In the genomic region with DNA sequence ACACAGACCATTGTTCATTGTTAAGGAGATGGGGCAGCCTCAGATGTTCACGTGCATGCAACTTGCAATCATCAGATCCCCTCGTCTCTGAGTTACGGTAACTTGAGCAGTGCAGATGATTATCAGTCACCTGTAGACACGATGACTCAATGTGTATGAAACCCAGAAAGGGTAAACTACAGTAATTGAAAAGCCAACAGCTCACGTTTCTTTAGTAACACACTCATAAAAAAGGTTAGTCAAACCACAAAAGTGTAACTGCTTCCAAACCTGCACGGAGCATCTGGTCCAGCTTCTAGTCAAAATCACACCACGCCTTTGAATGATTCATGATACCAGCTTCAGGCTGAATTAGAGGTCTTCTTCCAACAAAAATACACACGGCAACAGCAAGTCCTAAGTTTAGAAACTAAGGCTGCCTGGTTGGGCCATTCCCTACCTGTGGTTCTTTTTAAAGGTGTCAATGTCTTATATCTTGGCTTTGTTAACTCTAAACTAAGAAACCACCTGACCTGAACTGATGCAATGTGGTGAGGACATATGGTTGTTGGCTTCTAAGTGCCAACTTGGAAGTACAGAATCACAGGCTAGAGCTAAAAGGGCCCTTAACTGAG, we compare ENCODE assay signal across 8 cellular contexts. TPM values are rescaled to one million over a fixed set of nuclear protein-coding genes. Genes with fewer than 3 reads are reported as not detected.
DNase-seq lines count a peak whose midpoint lies in the region; ATAC-seq and TF ChIP-seq lines count a peak whose summit lies in the region.

No MANE protein-coding gene starts in this region.

- H3K4me1 ChIP-seq in DND-41 (ENCODE audit: insufficient read depth, low read length) (peaks cover 37% of the 10 kb centered on the region), MM.1S (ENCODE audit: low read length) (peaks cover 81% of the 10 kb centered on the region)

- peak; percentile 32 for DNase-seq in DND-41
- peak; percentile 76 for DNase-seq in MM.1S
- DNase-seq in activated CD4-positive, alpha-beta T cell treated with anti-CD3 and anti-CD28 coated beads, Interleukin-2, amount 50 U/mL, for 4 hours: peak; percentile 50 to 59
- no peak for DNase-seq in left colon
- DNase-seq in CD14-positive monocyte (ENCODE audit: low spot score): no peak
- no peak for DNase-seq in Ammon's horn (ENCODE audit: low spot score)
- no peak for DNase-seq in caudate nucleus (lab: John Stamatoyannopoulos, UW)

- no peaks in the 10 kb centered on the region for H3K9me2 ChIP-seq in MM.1S (replicated peaks; ENCODE audit: insufficient read depth, low read length)

- H3K4me3 ChIP-seq in DND-41 (ENCODE audit: low read depth in 1 of 2, low read length in 2 of 2) (no peak overlapping the region), MM.1S (ENCODE audit: low read length) (no peak overlapping the region)

- H3K79me2 ChIP-seq in DND-41 (ENCODE audit: insufficient read depth, low read length) (no peaks in the 10 kb centered on the region), MM.1S (ENCODE audit: low read length) (peaks cover 100% of the 10 kb centered on the region)

- H3K4me2 ChIP-seq in DND-41 (ENCODE audit: insufficient read depth, low read length) (no peak overlapping the region), MM.1S (ENCODE audit: low read depth, low read length) (peak overlapping the region; percentile 49)

- ATAC-seq in DND-41 (ENCODE audit: insufficient read depth, low read depth): peak; percentile 74
- ATAC-seq in GM21825 (IDR thresholded peaks at IDR 0.05; ENCODE audit: unreplicated experiment): peak; percentile 53
- ATAC-seq in left colon: peak; percentile 34

- H3K27me3 ChIP-seq in DND-41 (ENCODE audit: insufficient read depth, low read length, poor library complexity): no peaks in the 10 kb centered on the region
- H3K27me3 ChIP-seq in MM.1S (replicated peaks; ENCODE audit: insufficient read depth, low read length): no peaks in the 10 kb centered on the region

- no peak overlapping the region for H2AFZ ChIP-seq in DND-41 (ENCODE audit: low read depth, low read length)
- no peak overlapping the region for H2AFZ ChIP-seq in MM.1S (ENCODE audit: low read length)

- H3F3A ChIP-seq in MM.1S (ENCODE audit: insufficient read depth, low read length): peaks cover 57% of the 10 kb centered on the region

- TF ChIP-seq CTCF in DND-41 (IDR thresholded peaks at IDR 0.05; ENCODE audit: borderline replicate concordance, extremely low read depth, low read length, poor library complexity, severe bottlenecking) (no peak), MM.1S (IDR thresholded peaks at IDR 0.05; ENCODE audit: low read length) (no peak), CD14-positive monocyte (IDR thresholded peaks at IDR 0.05) (no peak)

- H3K36me3 ChIP-seq in DND-41 (ENCODE audit: insufficient read depth, low read length): no peaks in the 10 kb centered on the region
- peaks cover 24% of the 10 kb centered on the region for H3K36me3 ChIP-seq in MM.1S (replicated peaks; ENCODE audit: insufficient read depth, low read length)

- H3K4me1 Mint-ChIP-seq in CD14-positive monocyte: peaks cover 5% of the 10 kb centered on the region

- H3K9me3 ChIP-seq in DND-41 (ENCODE audit: insufficient read depth, low read length, severe bottlenecking) (no peaks in the 10 kb centered on the region), MM.1S (replicated peaks; ENCODE audit: insufficient read depth, low read length) (no peaks in the 10 kb centered on the region)

- peak overlapping the region; percentile 9; the same call in 1 of the 2 replicates for H3K27ac ChIP-seq in DND-41 (ENCODE audit: low read length)
- H3K27ac ChIP-seq in MM.1S (ENCODE audit: low read length): peak overlapping the region; percentile 87
- H3K27ac ChIP-seq in caudate nucleus (ENCODE audit: low read depth, low read length): no peak overlapping the region

- H4K20me1 ChIP-seq in DND-41 (ENCODE audit: insufficient read depth, low read length): no peaks in the 10 kb centered on the region
- no peaks in the 10 kb centered on the region for H4K20me1 ChIP-seq in MM.1S (ENCODE audit: insufficient read depth, low read length)

- H3K9ac ChIP-seq in DND-41 (ENCODE audit: low read depth, low read length): no peak overlapping the region
- peak overlapping the region; percentile 39 for H3K9ac ChIP-seq in MM.1S (ENCODE audit: low read length)

- H3K27ac Mint-ChIP-seq in CD14-positive monocyte: no peak overlapping the region

- H3K9me3 Mint-ChIP-seq in CD14-positive monocyte: no peaks in the 10 kb centered on the region

- peaks cover 0 to 2% of the 10 kb centered on the region in 2 donors for H3K36me3 Mint-ChIP-seq in CD14-positive monocyte

- intact Hi-C loops in left colon (cut with DNase I, micrococcal nuclease): no loop called here
- intact Hi-C loops in CD14-positive monocyte (cut with micrococcal nuclease): no loop called here

- H3K4me3 Mint-ChIP-seq in CD14-positive monocyte: no peak overlapping the region

- H3K27me3 Mint-ChIP-seq in CD14-positive monocyte (ENCODE audit: low read depth in 3 of 3): peaks cover 20 to 39% (median 31%) of the 10 kb centered on the region in 3 donors

RNA-seq across cellular contexts. Expression of a gene that starts 32.3 kb away (rescaled TPM):
- total RNA-seq in left colon: 10 to 100 TPM; 18.2 to 27.7 TPM
- polyA plus RNA-seq in CD14-positive monocyte: not detected

RNA-seq across cellular contexts. Expression of a gene that starts 39.7 kb away (rescaled TPM):
- 10 to 100 TPM; 66.5 to 85.6 TPM for total RNA-seq in left colon
- polyA plus RNA-seq in CD14-positive monocyte: 100 to 1,000 TPM; 124 to 141 TPM

Comparison
In these comparisons a context has a peak if more than half of its experiments do, and no peak if none do; other contexts are left out.
1. DNase-seq: peak in DND-41 (single experiment), MM.1S (single experiment) and activated CD4-positive, alpha-beta T cell treated with anti-CD3 and anti-CD28 coated beads, Interleukin-2, amount 50 U/mL, for 4 hours (2 of 2); none in left colon (0 of 2), CD14-positive monocyte (single experiment), Ammon's horn (single experiment) and caudate nucleus (0 of 61).
2. Peak in every context shown above with its lines, with median percentiles within 50 percentile points of each other: ATAC-seq.